In the genomic region with DNA sequence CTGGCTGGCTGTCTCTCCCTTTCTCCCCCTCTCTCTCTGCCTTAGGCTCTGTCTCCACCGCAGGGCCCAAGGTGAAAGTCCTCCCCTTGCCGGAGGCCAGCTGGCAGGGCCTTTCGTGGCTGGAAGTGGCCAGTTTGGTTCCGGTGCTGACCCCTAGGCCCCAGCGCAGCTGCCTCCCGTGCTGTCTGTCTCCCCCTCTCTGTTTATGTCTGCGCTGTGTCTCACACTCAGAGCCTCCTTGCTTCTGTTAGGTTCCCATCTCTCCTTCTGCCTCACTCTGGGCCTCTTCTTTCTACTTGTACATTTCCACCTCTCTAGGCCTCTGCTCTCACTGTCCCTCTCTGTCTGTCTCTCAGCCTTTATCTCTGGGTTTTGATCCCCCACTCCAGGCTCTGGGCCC, we compare ENCODE assay signal across 9 cellular contexts. TPM values are rescaled to one million over a fixed set of nuclear protein-coding genes. Genes with fewer than 3 reads are reported as not detected.
DNase-seq lines count a peak whose midpoint lies in the region; ATAC-seq and TF ChIP-seq lines count a peak whose summit lies in the region.
"Had no signal": no experiment of that assay in that cellular context is flagged by ENCODE, and none has a peak within 500 bp of the region (broad histone marks: within the 10 kb centered on the region; RNA-seq: fewer than 3 reads in every experiment).

No MANE protein-coding gene starts in this region.

- ATAC-seq in Panc1 = peak; percentile 7; the same call in 1 of the 2 replicates
- no peak for ATAC-seq in GM18858 (IDR thresholded peaks at IDR 0.05; ENCODE audit: unreplicated experiment)
- no peak for ATAC-seq in GM21619 (IDR thresholded peaks at IDR 0.05; ENCODE audit: unreplicated experiment)
- no peak for ATAC-seq in HG02759 (IDR thresholded peaks at IDR 0.05; ENCODE audit: unreplicated experiment)

- DNase-seq in Panc1 (ENCODE audit: low read depth, low spot score) (no peak), endothelial cell (ENCODE audit: low spot score) (no peak), neural crest cell (ENCODE audit: low read depth, low spot score) (no peak), DMS153 treated with DMSO at 0.1 percent for 48 hours (lab: John Stamatoyannopoulos, UW; ENCODE audit: unreplicated experiment) (no peak)
- DNase-seq: NCI-H2029 treated with DMSO at 0.1 percent for 48 hours had no signal

- H3K27me3 ChIP-seq in BLaER1 treated with 17β-estradiol and CSF1 and Interleukin-3, amounts not matched to agents 10 nM and 100 nM = no peaks in the 10 kb centered on the region
- no peaks in the 10 kb centered on the region for H3K27me3 ChIP-seq in Panc1 (ENCODE audit: control insufficient read depth, insufficient read depth, low read length)

- H3K4me3 Mint-ChIP-seq in endothelial cell (ENCODE audit: unreplicated experiment) = peak overlapping the region; percentile 69
- peak overlapping the region; percentile 50 for H3K4me3 Mint-ChIP-seq in neural crest cell

- H3K27me3 Mint-ChIP-seq in endothelial cell (ENCODE audit: unreplicated experiment) = peaks cover 25% of the 10 kb centered on the region
- peaks cover 31% of the 10 kb centered on the region for H3K27me3 Mint-ChIP-seq in neural crest cell (ENCODE audit: low read depth)

- H3K36me3 Mint-ChIP-seq in endothelial cell (ENCODE audit: low read depth, unreplicated experiment) = peaks cover 36% of the 10 kb centered on the region
- H3K36me3 Mint-ChIP-seq in neural crest cell (ENCODE audit: low read depth) = no peaks in the 10 kb centered on the region

- peaks cover 72 to 83% (median 75%) of the 10 kb centered on the region in 10 experiments for H3K4me1 ChIP-seq in BLaER1 treated with 17β-estradiol and CSF1 and Interleukin-3, amounts not matched to agents 10 nM and 100 nM
- H3K4me1 ChIP-seq in Panc1 (ENCODE audit: control insufficient read depth, insufficient read depth, low read length) = peaks cover 43% of the 10 kb centered on the region

- BruUV-seq in Panc1 (replicated peaks; lab: Mats Ljungman, UMichigan) = no TSS peak

- peak overlapping the region in 7 of 10 experiments; percentile 3 to 59 (median 43); a peak in 11 of 20 replicates for H3K4me3 ChIP-seq in BLaER1 treated with 17β-estradiol and CSF1 and Interleukin-3, amounts not matched to agents 10 nM and 100 nM
- H3K4me3 ChIP-seq in Panc1 (ENCODE audit: low read depth in 2 of 2, low read length in 2 of 2) = no peak overlapping the region

- H3K9me3 ChIP-seq in BLaER1 treated with 17β-estradiol and CSF1 and Interleukin-3, amounts not matched to agents 10 nM and 100 nM (replicated peaks in 1 of 11) = no peaks in the 10 kb centered on the region
- H3K9me3 ChIP-seq in Panc1 (ENCODE audit: control insufficient read depth, insufficient read depth, low read depth, low read length) = no peaks in the 10 kb centered on the region

- peaks cover 46% of the 10 kb centered on the region for H3K4me1 Mint-ChIP-seq in endothelial cell (ENCODE audit: unreplicated experiment)
- peaks cover 49% of the 10 kb centered on the region for H3K4me1 Mint-ChIP-seq in neural crest cell

- intact Hi-C loops in Panc1 (cut with micrococcal nuclease; ENCODE audit: unreplicated experiment) = no loop called here

- H3K9me3 Mint-ChIP-seq in endothelial cell (ENCODE audit: unreplicated experiment) = no peaks in the 10 kb centered on the region
- H3K9me3 Mint-ChIP-seq in neural crest cell = no peaks in the 10 kb centered on the region

- in situ Hi-C loops in Panc1 (cut with HindIII; ENCODE audit: low pct_unique_long_range_greater_than_20kb, low sequenced_read_pairs) = no loop called here

- CTCF ChIA-PET in Panc1 (lab: Charles Lee) = no interaction called here

- POLR2A ChIA-PET in Panc1 (lab: Charles Lee) = no interaction called here

- peaks cover 47 to 55% (median 51%) of the 10 kb centered on the region in 11 experiments for H3K36me3 ChIP-seq in BLaER1 treated with 17β-estradiol and CSF1 and Interleukin-3, amounts not matched to agents 10 nM and 100 nM
- no peaks in the 10 kb centered on the region for H3K36me3 ChIP-seq in Panc1 (ENCODE audit: control insufficient read depth, insufficient read depth, low read length)

- no peak for TF ChIP-seq CTCF in Panc1 (IDR thresholded peaks at IDR 0.05)
- TF ChIP-seq CTCF in endothelial cell (IDR thresholded peaks at IDR 0.05; ENCODE audit: unreplicated experiment) = no peak
- no peak for TF ChIP-seq CTCF in neural crest cell (conservative IDR thresholded peaks at IDR 0.05)

- H3K9ac ChIP-seq in BLaER1 treated with 17β-estradiol and CSF1 and Interleukin-3, amounts not matched to agents 10 nM and 100 nM = peak overlapping the region; percentile 66 to 84 (median 77)

- H4K20me1 ChIP-seq in BLaER1 treated with 17β-estradiol and CSF1 and Interleukin-3, amounts not matched to agents 10 nM and 100 nM = peaks cover 5 to 99% (median 74%) of the 10 kb centered on the region in 11 experiments; a peak in 21 of 22 replicates

- H3K27ac Mint-ChIP-seq in endothelial cell (ENCODE audit: unreplicated experiment) = peak overlapping the region; percentile 39
- H3K27ac Mint-ChIP-seq in neural crest cell (ENCODE audit: unreplicated experiment) = peak overlapping the region; percentile 86

- peak overlapping the region; percentile 74 to 93 (median 84) for H3K27ac ChIP-seq in BLaER1 treated with 17β-estradiol and CSF1 and Interleukin-3, amounts not matched to agents 10 nM and 100 nM
- peak overlapping the region; percentile 71 for H3K27ac ChIP-seq in Panc1 (ENCODE audit: low read length)

- H3K4me2 ChIP-seq in BLaER1 treated with 17β-estradiol and CSF1 and Interleukin-3, amounts not matched to agents 10 nM and 100 nM = peak overlapping the region; percentile 87 to 99 (median 92)

RNA-seq across cellular contexts. Expression of gene CCDC97, which starts 13.1 kb away (rescaled TPM):
- total RNA-seq in Panc1 (2021; ENCODE audit: unreplicated experiment) (25.5 TPM), endothelial cell (ENCODE audit: unreplicated experiment) (28.6 TPM), neural crest cell (47.3 and 48.5 TPM in 2 replicates)
- 23.1 TPM for polyA plus RNA-seq in Panc1 (2012; ENCODE audit: insufficient read length)

RNA-seq across cellular contexts. Expression of gene TGFB1, which starts 30.7 kb away (rescaled TPM):
- total RNA-seq in Panc1 (2021; ENCODE audit: unreplicated experiment) = 42.6 TPM
- 57.9 TPM for polyA plus RNA-seq in Panc1 (2012; ENCODE audit: insufficient read length)
- total RNA-seq in endothelial cell (ENCODE audit: unreplicated experiment) = 193 TPM
- 2.2 and 3.1 TPM in 2 replicates for total RNA-seq in neural crest cell

RNA-seq across cellular contexts. Expression of gene B9D2, which starts 40.9 kb away (rescaled TPM):
- 7.1 TPM for total RNA-seq in Panc1 (2021; ENCODE audit: unreplicated experiment)
- polyA plus RNA-seq in Panc1 (2012; ENCODE audit: insufficient read length) = 9.8 TPM
- 6.8 TPM for total RNA-seq in endothelial cell (ENCODE audit: unreplicated experiment)
- 11.7 and 13.8 TPM in 2 replicates for total RNA-seq in neural crest cell

RNA-seq across cellular contexts. Expression of gene TMEM91, which starts 53.3 kb away (rescaled TPM):
- total RNA-seq in Panc1 (2021; ENCODE audit: unreplicated experiment) = 4.4 TPM
- polyA plus RNA-seq in Panc1 (2012; ENCODE audit: insufficient read length) = 4.3 TPM
- 7.6 TPM for total RNA-seq in endothelial cell (ENCODE audit: unreplicated experiment)
- 6.6 and 7.8 TPM in 2 replicates for total RNA-seq in neural crest cell

RNA-seq across cellular contexts. Expression of gene HNRNPUL1, which starts 58.9 kb away (rescaled TPM):
- total RNA-seq in Panc1 (2021; ENCODE audit: unreplicated experiment) = 183 TPM
- polyA plus RNA-seq in Panc1 (2012; ENCODE audit: insufficient read length) = 148 TPM
- total RNA-seq in endothelial cell (ENCODE audit: unreplicated experiment) = 259 TPM
- 306 and 320 TPM in 2 replicates for total RNA-seq in neural crest cell

Comparison
In these comparisons a context has a peak if more than half of its experiments do, and no peak if none do; other contexts are left out.
1. H3K4me3 ChIP-seq: peak in BLaER1 treated with 17β-estradiol and CSF1 and Interleukin-3, amounts not matched to agents 10 nM and 100 nM (7 of 10); none in Panc1 (0 of 2).
2. RNA of gene TGFB1, which starts 30.7 kb away (total RNA-seq): 193 TPM in endothelial cell (single experiment) and 42.6 TPM in Panc1 (single experiment); 2.2 to 3.1 TPM in neural crest cell; every median in the first group is over 10 times any median in the second.